In the genomic region with DNA sequence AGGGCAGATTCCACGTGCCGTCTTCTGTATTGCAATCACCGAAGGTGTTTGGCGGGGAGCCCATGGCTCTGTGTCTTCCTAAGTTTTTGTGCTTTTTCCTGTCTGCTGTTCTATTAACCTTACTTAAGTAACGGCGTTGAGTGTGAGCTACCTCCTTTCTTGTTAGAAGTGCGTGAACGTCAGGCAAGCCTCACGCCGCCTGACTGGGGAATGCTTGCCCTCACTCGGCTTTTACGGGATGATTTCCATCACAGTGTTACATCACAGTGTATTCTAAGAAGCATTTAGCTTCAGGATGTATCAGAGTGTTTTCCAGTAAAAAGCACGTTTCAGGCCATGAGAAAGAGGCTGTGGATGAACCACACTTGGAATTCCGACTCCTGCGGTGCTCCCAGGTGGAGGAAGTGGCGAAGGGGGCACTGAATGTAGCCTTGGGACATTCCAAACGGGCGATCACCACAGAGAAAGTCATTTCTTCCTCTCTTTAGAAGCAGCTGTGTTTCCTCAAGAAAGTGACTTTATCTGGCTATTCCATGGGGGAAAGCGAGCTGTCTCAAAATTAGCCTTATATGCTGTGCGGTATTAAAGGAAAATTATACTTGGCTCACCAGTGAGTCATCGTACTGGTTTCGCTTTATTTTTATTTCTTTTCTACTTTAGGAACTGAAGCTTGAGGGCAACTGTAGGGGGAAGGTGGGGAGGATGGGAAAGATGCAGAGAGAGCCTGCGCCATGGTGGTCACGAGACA, we compare ENCODE assay signal across 12 cellular contexts.
DNase-seq lines count a peak whose midpoint lies in the region; TF ChIP-seq lines count a peak whose summit lies in the region.
"Had no signal": no experiment of that assay in that cellular context is flagged by ENCODE, and none has a peak within 500 bp of the region (broad histone marks: within the 10 kb centered on the region; RNA-seq: fewer than 3 reads in every experiment).

No MANE protein-coding gene starts in this region.

- WGBS in H9 (ENCODE audit: extremely low coverage, insufficient read length, low lambda C conversion rate) = no CpG with 5 or more reads among the region's 24 CpGs
- 87% methylated on average over 24 of the region's 24 CpGs for WGBS in hepatocyte (ENCODE audit: low lambda C conversion rate, missing lambda C conversion rate)
- 91 to 94% methylated on average over 24 of the region's 24 CpGs for WGBS in sigmoid colon, 2 donors

- no peak overlapping the region for H2AK5ac ChIP-seq in H9 (ENCODE audit: insufficient read length, low read length)

- H2BK15ac ChIP-seq in H9 (ENCODE audit: low read depth, low read length) = no peak overlapping the region

- H3K36me3 Mint-ChIP-seq in H9 (ENCODE audit: insufficient read depth in 1 of 3, low read depth in 3 of 3) (no peaks in the 10 kb centered on the region; a peak in 1 of 7 replicates), chondrocyte (ENCODE audit: low read depth) (no peaks in the 10 kb centered on the region)
- H3K36me3 Mint-ChIP-seq: natural killer cell had no signal

- TF ChIP-seq CTCF in H9 (conservative IDR thresholded peaks at IDR 0.05) (no peak), chondrocyte (IDR thresholded peaks at IDR 0.05) (no peak), hepatocyte (IDR thresholded peaks at IDR 0.05; ENCODE audit: poor library complexity) (no peak), sigmoid colon (IDR thresholded peaks at IDR 0.05) (no peak)

- H3K9ac ChIP-seq in H9 (ENCODE audit: extremely low read depth, insufficient read length, low read length) = no peak overlapping the region

- H3K27me3 Mint-ChIP-seq in H9 (ENCODE audit: low read depth) (no peaks in the 10 kb centered on the region), chondrocyte (ENCODE audit: low read depth) (no peaks in the 10 kb centered on the region)

- no peaks in the 10 kb centered on the region for H3K79me1 ChIP-seq in H9 (ENCODE audit: insufficient read depth, low read depth, low read length, poor library complexity, severe bottlenecking)

- H4K8ac ChIP-seq in H9 (replicated peaks; ENCODE audit: insufficient read length, low read depth, low read length) = no peak overlapping the region

- H4K91ac ChIP-seq in H9 (ENCODE audit: insufficient read length, low read depth, low read length) = no peak overlapping the region

- H2BK20ac ChIP-seq in H9 (ENCODE audit: low read depth, low read length, poor library complexity, severe bottlenecking) = no peak overlapping the region

- H3K23ac ChIP-seq in H9 (ENCODE audit: insufficient read length, low read depth, low read length) = no peak overlapping the region

- H3K27ac ChIP-seq in H9 (ENCODE audit: insufficient read length, low read depth, low read length) = no peak overlapping the region
- H3K27ac ChIP-seq in hepatocyte = peak overlapping the region; percentile 4
- peak overlapping the region; percentile 25 to 84 (median 72) for H3K27ac ChIP-seq in sigmoid colon
- no peak overlapping the region for H3K27ac ChIP-seq in effector memory CD4-positive, alpha-beta T cell (ENCODE audit: insufficient read depth, low read length, poor library complexity, severe bottlenecking)
- no peak overlapping the region for H3K27ac ChIP-seq in substantia nigra (ENCODE audit: low read depth, low read length, poor library complexity, severe bottlenecking)

- no peak overlapping the region for H3K4ac ChIP-seq in H9 (ENCODE audit: low read depth, low read length)

- H3K9me3 ChIP-seq in H9 (ENCODE audit: control insufficient read depth, low read depth, low read length) = no peaks in the 10 kb centered on the region
- H3K9me3 ChIP-seq in hepatocyte (ENCODE audit: low read depth) = no peaks in the 10 kb centered on the region
- H3K9me3 ChIP-seq in sigmoid colon = no peaks in the 10 kb centered on the region
- H3K9me3 ChIP-seq in effector memory CD4-positive, alpha-beta T cell (ENCODE audit: control insufficient read depth, low read length) = no peaks in the 10 kb centered on the region

- H2BK120ac ChIP-seq in H9 (ENCODE audit: low read depth, low read length, poor library complexity, severe bottlenecking) = peak overlapping the region; percentile 57

- H3K4me3 Mint-ChIP-seq in H9 = no peak overlapping the region
- H3K4me3 Mint-ChIP-seq in chondrocyte (ENCODE audit: unreplicated experiment) = peak overlapping the region; percentile 58
- H3K4me3 Mint-ChIP-seq: natural killer cell had no signal

- H3K79me2 ChIP-seq in H9 (ENCODE audit: insufficient read depth, low read length) (no peaks in the 10 kb centered on the region), hepatocyte (no peaks in the 10 kb centered on the region)

- H3K4me1 ChIP-seq in H9 (ENCODE audit: insufficient read depth, low read length) = peaks cover 14% of the 10 kb centered on the region; the same call in 1 of the 2 replicates
- H3K4me1 ChIP-seq in hepatocyte (ENCODE audit: insufficient read depth) = no peaks in the 10 kb centered on the region
- H3K4me1 ChIP-seq in sigmoid colon = peaks cover 0 to 21% (median 10%) of the 10 kb centered on the region in 4 donors
- H3K4me1 ChIP-seq in effector memory CD4-positive, alpha-beta T cell (ENCODE audit: control insufficient read depth, insufficient read depth, low read length, poor library complexity, severe bottlenecking) = no peaks in the 10 kb centered on the region

- H3K4me2 ChIP-seq in H9 (ENCODE audit: insufficient read depth, insufficient read length, low read length) (no peak overlapping the region), hepatocyte (no peak overlapping the region)

- H3K56ac ChIP-seq in H9 (ENCODE audit: insufficient read length, low read depth, low read length) = no peak overlapping the region

- H3K9me3 Mint-ChIP-seq in H9 (no peaks in the 10 kb centered on the region), chondrocyte (ENCODE audit: low read depth) (no peaks in the 10 kb centered on the region)
- H3K9me3 Mint-ChIP-seq: natural killer cell had no signal

- H3K14ac ChIP-seq in H9 (ENCODE audit: insufficient read depth, low read length) = no peak overlapping the region

- peak; percentile 60 to 99 (median 86) for TF ChIP-seq EP300 in sigmoid colon (IDR thresholded peaks at IDR 0.05)

- H2AFZ ChIP-seq in H9 (ENCODE audit: low read length) (no peak overlapping the region), hepatocyte (no peak overlapping the region)

- H3K4me1 Mint-ChIP-seq in H9 = peaks cover 30 to 42% of the 10 kb centered on the region in 2 experiments
- peaks cover 52% of the 10 kb centered on the region for H3K4me1 Mint-ChIP-seq in chondrocyte (ENCODE audit: low read depth)
- H3K4me1 Mint-ChIP-seq: natural killer cell had no signal

- H3K36me3 ChIP-seq in hepatocyte (replicated peaks; ENCODE audit: insufficient read depth, low read depth) (no peaks in the 10 kb centered on the region), sigmoid colon (no peaks in the 10 kb centered on the region)
- H3K36me3 ChIP-seq in effector memory CD4-positive, alpha-beta T cell (ENCODE audit: control insufficient read depth, insufficient read depth, low read length) = no peaks in the 10 kb centered on the region

- H2BK12ac ChIP-seq in H9 (ENCODE audit: insufficient read length, low read depth, low read length) = peak overlapping the region; percentile 38

- peak in 1 of 2 donors; percentile 51 for TF ChIP-seq POLR2A in sigmoid colon (IDR thresholded peaks at IDR 0.05)

- no peak for DNase-seq in H9
- no peak for DNase-seq in chondrocyte (ENCODE audit: low spot score)
- DNase-seq in hepatocyte (ENCODE audit: low spot score) = no peak
- peak; percentile 84 for DNase-seq in sigmoid colon
- DNase-seq in NCI-H345 (lab: John Stamatoyannopoulos, UW) = no peak
- DNase-seq in effector memory CD4-positive, alpha-beta T cell = no peak
- DNase-seq in NCI-H1694 treated with DMSO at 0.1 percent for 48 hours (lab: John Stamatoyannopoulos, UW) = no peak
- no peak for DNase-seq in substantia nigra (lab: John Stamatoyannopoulos, UW)
- DNase-seq: activated CD8-positive, alpha-beta memory T cell treated with anti-CD3 and anti-CD28 coated beads for 24 hours; activated naive CD4-positive, alpha-beta T cell treated with Interleukin-2 at 50 U/mL for 16 hours; cortex of kidney; natural killer cell had no signal

- H3K27me3 ChIP-seq in H9 (ENCODE audit: insufficient read depth, low read length) (no peaks in the 10 kb centered on the region), hepatocyte (no peaks in the 10 kb centered on the region), sigmoid colon (no peaks in the 10 kb centered on the region)
- no peaks in the 10 kb centered on the region for H3K27me3 ChIP-seq in effector memory CD4-positive, alpha-beta T cell (replicated peaks; ENCODE audit: control insufficient read depth, insufficient read depth, low read length, poor library complexity, severe bottlenecking)

- no peak overlapping the region for H4K5ac ChIP-seq in H9 (ENCODE audit: insufficient read length, low read depth, low read length)

- intact Hi-C loops in sigmoid colon (cut with DNase I) = no loop called here

- no peak overlapping the region for H3T11ph ChIP-seq in H9 (ENCODE audit: low read length)

- no peak overlapping the region for H3K4me3 ChIP-seq in hepatocyte
- H3K4me3 ChIP-seq in sigmoid colon = peak overlapping the region in 3 of 4 donors; percentile 21 to 32 (median 23)
- no peak overlapping the region for H3K4me3 ChIP-seq in effector memory CD4-positive, alpha-beta T cell (ENCODE audit: insufficient read depth, low read depth, low read length, poor library complexity, severe bottlenecking)

- no peak overlapping the region for H2BK5ac ChIP-seq in H9 (ENCODE audit: insufficient read length, low read length)

- H3K18ac ChIP-seq in H9 (ENCODE audit: insufficient read length, low read depth, low read length) = no peak overlapping the region

- no peaks in the 10 kb centered on the region for H3K23me2 ChIP-seq in H9 (ENCODE audit: insufficient read length, low read depth, low read length, poor library complexity, severe bottlenecking)

- peak overlapping the region in 1 of 3 experiments; percentile 74; a peak in 2 of 7 replicates for H3K27ac Mint-ChIP-seq in H9
- H3K27ac Mint-ChIP-seq in chondrocyte (ENCODE audit: unreplicated experiment) = peak overlapping the region; percentile 94
- H3K27ac Mint-ChIP-seq: natural killer cell had no signal

- no peaks in the 10 kb centered on the region for H3K9me2 ChIP-seq in hepatocyte (replicated peaks; ENCODE audit: insufficient read depth)

- H4K20me1 ChIP-seq in H9 (ENCODE audit: control insufficient read depth, insufficient read depth, insufficient read length) (no peaks in the 10 kb centered on the region), hepatocyte (ENCODE audit: insufficient read depth, poor library complexity, severe bottlenecking) (no peaks in the 10 kb centered on the region)

Comparison
In these comparisons a context has a peak if more than half of its experiments do, and no peak if none do; other contexts are left out.
1. H3K27ac ChIP-seq: peak in hepatocyte (single experiment) and sigmoid colon (4 of 4); none in H9 (single experiment), effector memory CD4-positive, alpha-beta T cell (single experiment) and substantia nigra (single experiment).
2. H3K4me3 ChIP-seq: peak in sigmoid colon (3 of 4); none in hepatocyte (single experiment) and effector memory CD4-positive, alpha-beta T cell (single experiment).